ENCODE assay signal across 14 cellular contexts in the genomic region with DNA sequence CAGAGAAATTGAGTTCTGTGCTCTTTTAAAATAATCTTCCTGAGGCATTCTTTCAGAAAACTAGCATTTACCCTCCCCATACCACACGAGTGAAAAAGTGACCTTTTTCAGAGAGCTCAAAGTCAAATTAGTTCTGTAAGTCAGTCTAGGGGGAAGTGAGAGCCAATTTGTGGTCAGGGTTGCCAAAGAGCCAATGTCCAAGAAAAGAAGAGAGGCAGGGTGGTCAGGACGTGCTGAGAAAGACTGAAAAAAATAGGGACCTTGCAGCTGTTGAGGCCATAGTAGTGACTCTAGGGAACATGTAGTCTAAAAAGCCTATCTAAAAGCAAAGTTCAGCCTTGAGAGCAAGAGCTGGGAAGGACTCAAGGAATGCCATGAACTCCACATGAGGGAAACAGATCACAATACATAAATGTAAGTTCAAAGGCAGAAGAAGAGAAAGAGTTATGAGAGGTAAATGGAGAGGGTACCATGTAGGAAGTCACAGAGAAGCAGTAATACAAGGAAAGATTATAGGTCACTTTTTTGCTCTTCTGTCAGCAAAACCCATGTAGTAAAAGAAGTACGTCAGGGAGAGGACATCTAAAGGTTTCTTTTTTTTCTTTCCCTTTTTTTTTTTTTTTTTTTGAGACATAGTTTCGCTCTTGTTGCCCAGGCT.
DNase-seq lines count a peak whose midpoint lies in the region; ATAC-seq and TF ChIP-seq lines count a peak whose summit lies in the region.
"Had no signal": no experiment of that assay in that cellular context is flagged by ENCODE, and none has a peak within 500 bp of the region (broad histone marks: within the 10 kb centered on the region; RNA-seq: fewer than 3 reads in every experiment).

No MANE protein-coding gene starts in this region.

- no peak overlapping the region for H3K4me3 ChIP-seq in OCI-LY3 (ENCODE audit: low read length)
- no peak overlapping the region for H3K4me3 ChIP-seq in effector memory CD4-positive, alpha-beta T cell (ENCODE audit: insufficient read depth, low read depth, low read length, poor library complexity, severe bottlenecking)

- H3K9ac ChIP-seq in OCI-LY3 (ENCODE audit: low read length) = no peak overlapping the region
- H3K9ac ChIP-seq: parathyroid adenoma had no signal

- H3K4me2 ChIP-seq in OCI-LY3 (ENCODE audit: low read length) = peak overlapping the region; percentile 11; the same call in 1 of the 2 replicates

- no peak for TF ChIP-seq CTCF in OCI-LY3 (IDR thresholded peaks at IDR 0.05; ENCODE audit: low read depth, low read length)

- peaks cover 31% of the 10 kb centered on the region for H3K27me3 ChIP-seq in OCI-LY3 (ENCODE audit: low read depth, low read length)
- H3K27me3 ChIP-seq in effector memory CD4-positive, alpha-beta T cell (replicated peaks; ENCODE audit: control insufficient read depth, insufficient read depth, low read length, poor library complexity, severe bottlenecking) = no peaks in the 10 kb centered on the region

- H4K20me1 ChIP-seq in OCI-LY3 (ENCODE audit: insufficient read depth, low read length) = no peaks in the 10 kb centered on the region

- peak; percentile 94 for ATAC-seq in GM18861 (IDR thresholded peaks at IDR 0.05; ENCODE audit: unreplicated experiment)
- ATAC-seq in GM21528 (IDR thresholded peaks at IDR 0.05; ENCODE audit: low FRiP score, unreplicated experiment) = peak; percentile 94
- peak; percentile 97 for ATAC-seq in HG03097 (IDR thresholded peaks at IDR 0.05; ENCODE audit: low FRiP score, unreplicated experiment)
- ATAC-seq: CD8-positive, alpha-beta T cell had no signal

- peaks cover 10% of the 10 kb centered on the region for H3K4me1 ChIP-seq in OCI-LY3 (ENCODE audit: low read length)
- H3K4me1 ChIP-seq in effector memory CD4-positive, alpha-beta T cell (ENCODE audit: control insufficient read depth, insufficient read depth, low read length, poor library complexity, severe bottlenecking) = no peaks in the 10 kb centered on the region
- H3K4me1 ChIP-seq: parathyroid adenoma had no signal

- H3K9me3 ChIP-seq in OCI-LY3 (ENCODE audit: insufficient read depth, low read length) = no peaks in the 10 kb centered on the region
- no peaks in the 10 kb centered on the region for H3K9me3 ChIP-seq in effector memory CD4-positive, alpha-beta T cell (ENCODE audit: control insufficient read depth, low read length)

- no peak for DNase-seq in NCI-H1105 (lab: John Stamatoyannopoulos, UW)
- DNase-seq in stimulated activated naive CD4-positive, alpha-beta T cell (lab: John Stamatoyannopoulos, UW) = no peak
- no peak for DNase-seq in NCI-H1417 treated with DMSO at 0.1 percent for 48 hours (lab: John Stamatoyannopoulos, UW)
- DNase-seq in effector memory CD4-positive, alpha-beta T cell = no peak
- DNase-seq: activated T-cell treated with anti-CD3 and anti-CD28 coated beads, Interleukin-2, amount 50 U/mL, for 1 hour; CD8-positive, alpha-beta T cell; cerebellar nuclear complex; Karpas-422; NCI-H446 treated with DMSO at 0.1 percent for 48 hours had no signal

- no peaks in the 10 kb centered on the region for H3K36me3 ChIP-seq in OCI-LY3 (replicated peaks; ENCODE audit: low read depth, low read length)
- no peaks in the 10 kb centered on the region for H3K36me3 ChIP-seq in effector memory CD4-positive, alpha-beta T cell (ENCODE audit: control insufficient read depth, insufficient read depth, low read length)

- H3K79me2 ChIP-seq in OCI-LY3 (ENCODE audit: low read length) = no peaks in the 10 kb centered on the region
- H3K79me2 ChIP-seq: parathyroid adenoma had no signal

- no peak overlapping the region for H2AFZ ChIP-seq in OCI-LY3 (ENCODE audit: low read depth, low read length)
- H2AFZ ChIP-seq: parathyroid adenoma had no signal

- H3K27ac ChIP-seq in OCI-LY3 (ENCODE audit: low read length) = no peak overlapping the region
- H3K27ac ChIP-seq in effector memory CD4-positive, alpha-beta T cell (ENCODE audit: insufficient read depth, low read length, poor library complexity, severe bottlenecking) = no peak overlapping the region
- H3K27ac ChIP-seq: parathyroid adenoma had no signal
